Comparison of ENCODE assay signal across 1 cellular context in genomic region chr14:68584786-68585185, GRCh38.
TF ChIP-seq lines count a peak whose summit lies in the region.

No MANE protein-coding gene starts in this region.

TF ChIP-seq in SK-N-SH treated with all-trans-retinoic acid at 6 μM for 48 hours, 23 proteins besides CTCF, POLR2A, EP300 and RAD21 (continued from another document):
- TF ChIP-seq TSHZ2 (CRISPR knock-in tag; IDR thresholded peaks at IDR 0.05) (no peak), ZFP30 (CRISPR knock-in tag; IDR thresholded peaks at IDR 0.05) (no peak), TCF4 (CRISPR knock-in tag; IDR thresholded peaks at IDR 0.05; ENCODE audit: borderline replicate concordance) (no peak)
